Comparison of ENCODE assay signal across 13 cellular contexts in the genomic region with DNA sequence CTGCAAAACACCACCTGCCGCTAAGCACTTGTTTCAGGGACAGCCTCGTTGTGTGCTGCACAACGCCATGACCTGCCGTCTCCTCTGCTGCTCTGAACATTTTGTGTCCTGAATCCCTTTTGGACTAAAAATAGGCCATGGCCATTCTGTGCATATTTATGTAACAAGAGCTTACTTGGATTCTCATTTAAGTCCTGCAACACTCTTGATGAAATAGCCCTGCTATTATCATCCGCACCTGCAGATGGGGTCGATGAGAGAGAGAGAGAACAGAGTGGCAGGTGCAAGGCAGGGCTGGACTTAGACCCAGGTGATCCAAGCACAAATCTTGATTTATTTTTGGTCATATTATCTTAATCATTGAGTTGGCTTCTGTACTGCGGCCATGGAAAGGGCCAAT.
DNase-seq lines count a peak whose midpoint lies in the region; ATAC-seq, FAIRE-seq and TF ChIP-seq lines count a peak whose summit lies in the region.
"Had no signal": no experiment of that assay in that cellular context is flagged by ENCODE, and none has a peak within 500 bp of the region (broad histone marks: within the 10 kb centered on the region; RNA-seq: fewer than 3 reads in every experiment).

No MANE protein-coding gene starts in this region.

- BruUV-seq in Caco-2 (replicated peaks; lab: Mats Ljungman, UMichigan) (no TSS peak), HCT116 (replicated peaks; lab: Mats Ljungman, UMichigan) (no TSS peak)

- CTCF ChIA-PET in Caco-2 (lab: Charles Lee), result no interaction called here
- CTCF ChIA-PET in HCT116 (lab: Charles Lee), result interaction anchor here (1.0 kb wide), 1 partner anchor 20 kb away, joined by 4 read pairs; no protein-coding TSS in a partner anchor
- CTCF ChIA-PET in activated CD8-positive, alpha-beta T cell treated with anti-CD3 and anti-CD28 coated beads, Interleukin-2, amount 10 ng/mL, durations not matched to agents 7 days and 5 days (lab: Charles Lee), result interaction anchor here (0.6 to 1.2 kb wide), 3 partner anchors 13 to 320 kb away, joined by 3 read pairs; no protein-coding TSS in a partner anchor

- no peaks in the 10 kb centered on the region for H3K27me3 ChIP-seq in Caco-2 (replicated peaks; ENCODE audit: control insufficient read depth, insufficient read depth, low read length)
- H3K27me3 ChIP-seq in HCT116 (ENCODE audit: insufficient read depth, low read length), result peaks cover 61% of the 10 kb centered on the region
- no peaks in the 10 kb centered on the region for H3K27me3 ChIP-seq in kidney epithelial cell (ENCODE audit: control insufficient read depth, insufficient read depth, low read length)
- H3K27me3 ChIP-seq in Karpas-422 (ENCODE audit: low read length), result no peaks in the 10 kb centered on the region
- H3K27me3 ChIP-seq: BLaER1 treated with 17β-estradiol and CSF1 and Interleukin-3, amounts not matched to agents 10 nM and 100 nM had no signal

- TF ChIP-seq RAD21 in HCT116 (IDR thresholded peaks at IDR 0.05; ENCODE audit: low read depth), result peak; percentile 40; the same call in 1 of the 2 replicates

- no peaks in the 10 kb centered on the region for H3K9me3 Mint-ChIP-seq in Caco-2 (ENCODE audit: unreplicated experiment)
- H3K9me3 Mint-ChIP-seq in activated CD8-positive, alpha-beta T cell treated with anti-CD3 and anti-CD28 coated beads, Interleukin-2, amount 10 ng/mL, durations not matched to agents 7 days and 5 days (ENCODE audit: insufficient read depth), result no peaks in the 10 kb centered on the region

- H3K4me2 ChIP-seq in HCT116 (ENCODE audit: low read length) (no peak overlapping the region), Karpas-422 (ENCODE audit: low read depth, low read length, poor library complexity, severe bottlenecking) (no peak overlapping the region)
- H3K4me2 ChIP-seq: BLaER1 treated with 17β-estradiol and CSF1 and Interleukin-3, amounts not matched to agents 10 nM and 100 nM had no signal

- TF ChIP-seq POLR2A in HCT116 (IDR thresholded peaks at IDR 0.05; ENCODE audit: borderline replicate concordance, extremely low read depth, insufficient read depth, insufficient read length), result no peak

- H3K27ac Mint-ChIP-seq in Caco-2 (ENCODE audit: unreplicated experiment), result no peak overlapping the region
- no peak overlapping the region for H3K27ac Mint-ChIP-seq in activated CD8-positive, alpha-beta T cell treated with anti-CD3 and anti-CD28 coated beads, Interleukin-2, amount 10 ng/mL, durations not matched to agents 7 days and 5 days

- POLR2A ChIA-PET in Caco-2 (lab: Charles Lee) (no interaction called here), HCT116 (lab: Charles Lee) (no interaction called here)
- POLR2A ChIA-PET in activated CD8-positive, alpha-beta T cell treated with anti-CD3 and anti-CD28 coated beads, Interleukin-2, amount 10 ng/mL, durations not matched to agents 7 days and 5 days (lab: Charles Lee), result no interaction called here

- intact Hi-C loops in Caco-2 (cut with micrococcal nuclease; ENCODE audit: unreplicated experiment), result no loop called here
- intact Hi-C loops in HCT116 (cut with micrococcal nuclease), result loop anchor here (10.0 kb wide), 1 partner anchor 714 kb away; a partner anchor contains a TSS
- intact Hi-C loops in kidney (cut with DNase I), result no loop called here

- no peaks in the 10 kb centered on the region for H3K36me3 Mint-ChIP-seq in Caco-2 (ENCODE audit: insufficient read depth, unreplicated experiment)
- H3K36me3 Mint-ChIP-seq in activated CD8-positive, alpha-beta T cell treated with anti-CD3 and anti-CD28 coated beads, Interleukin-2, amount 10 ng/mL, durations not matched to agents 7 days and 5 days (ENCODE audit: low read depth), result no peaks in the 10 kb centered on the region

- no peak overlapping the region for H3K4me3 ChIP-seq in Caco-2 (ENCODE audit: low read depth, low read length)
- no peak overlapping the region for H3K4me3 ChIP-seq in HCT116 (replicated peaks in 1 of 2; ENCODE audit: low read depth in 1 of 2, low read length in 2 of 2)
- H3K4me3 ChIP-seq in kidney epithelial cell (ENCODE audit: low read depth, low read length), result no peak overlapping the region
- no peak overlapping the region for H3K4me3 ChIP-seq in kidney (ENCODE audit: low read length in 2 of 2)
- H3K4me3 ChIP-seq in Karpas-422 (ENCODE audit: low read length), result no peak overlapping the region
- H3K4me3 ChIP-seq: BLaER1 treated with 17β-estradiol and CSF1 and Interleukin-3, amounts not matched to agents 10 nM and 100 nM; skin epidermis had no signal

- H3K36me3 ChIP-seq in Caco-2 (ENCODE audit: control insufficient read depth, insufficient read depth, low read length), result no peaks in the 10 kb centered on the region
- H3K36me3 ChIP-seq in HCT116 (ENCODE audit: control insufficient read depth in 1 of 2, insufficient read depth in 2 of 2, low read length in 2 of 2), result no peaks in the 10 kb centered on the region
- H3K36me3 ChIP-seq in kidney epithelial cell (ENCODE audit: control insufficient read depth, insufficient read depth, low read length), result no peaks in the 10 kb centered on the region
- H3K36me3 ChIP-seq in kidney (ENCODE audit: control insufficient read depth in 1 of 2, insufficient read depth in 2 of 2, low read length in 2 of 2), result no peaks in the 10 kb centered on the region
- H3K36me3 ChIP-seq in Karpas-422 (ENCODE audit: insufficient read depth, low read length), result no peaks in the 10 kb centered on the region
- H3K36me3 ChIP-seq: BLaER1 treated with 17β-estradiol and CSF1 and Interleukin-3, amounts not matched to agents 10 nM and 100 nM had no signal

- H3K27ac ChIP-seq in HCT116 (ENCODE audit: low read depth, low read length), result no peak overlapping the region
- H3K27ac ChIP-seq in kidney (ENCODE audit: low read depth in 2 of 2, low read length in 2 of 2), result no peak overlapping the region
- no peak overlapping the region for H3K27ac ChIP-seq in Karpas-422 (ENCODE audit: low read length)
- H3K27ac ChIP-seq: BLaER1 treated with 17β-estradiol and CSF1 and Interleukin-3, amounts not matched to agents 10 nM and 100 nM; skin epidermis had no signal

- no peaks in the 10 kb centered on the region for H3K4me1 ChIP-seq in Caco-2
- H3K4me1 ChIP-seq in HCT116 (ENCODE audit: control insufficient read depth in 1 of 2, insufficient read depth in 2 of 2, low read length in 2 of 2), result no peaks in the 10 kb centered on the region
- no peaks in the 10 kb centered on the region for H3K4me1 ChIP-seq in kidney (ENCODE audit: control insufficient read depth in 1 of 2, insufficient read depth in 1 of 2, low read depth in 1 of 2, low read length in 2 of 2)
- no peaks in the 10 kb centered on the region for H3K4me1 ChIP-seq in Karpas-422 (ENCODE audit: low read length)
- H3K4me1 ChIP-seq: BLaER1 treated with 17β-estradiol and CSF1 and Interleukin-3, amounts not matched to agents 10 nM and 100 nM had no signal

- ATAC-seq in HCT116, result peak; percentile 80
- ATAC-seq in activated CD8-positive, alpha-beta T cell treated with anti-CD3 and anti-CD28 coated beads, Interleukin-2, amount 10 ng/mL, durations not matched to agents 7 days and 5 days, result no peak
- ATAC-seq in HG02798 (IDR thresholded peaks at IDR 0.05; ENCODE audit: poor library complexity, unreplicated experiment), result no peak

- H3K79me2 ChIP-seq in HCT116 (ENCODE audit: insufficient read depth, low read length), result no peaks in the 10 kb centered on the region
- no peaks in the 10 kb centered on the region for H3K79me2 ChIP-seq in Karpas-422 (ENCODE audit: low read length)

- H3K9me2 ChIP-seq in HCT116 (ENCODE audit: insufficient read depth), result no peaks in the 10 kb centered on the region
- H3K9me2 ChIP-seq in Karpas-422 (replicated peaks; ENCODE audit: insufficient read depth, low read length), result no peaks in the 10 kb centered on the region

- H3K9ac ChIP-seq in HCT116 (ENCODE audit: low read length) (no peak overlapping the region), kidney (ENCODE audit: low read length in 2 of 2) (no peak overlapping the region), Karpas-422 (ENCODE audit: low read length) (no peak overlapping the region)
- H3K9ac ChIP-seq: BLaER1 treated with 17β-estradiol and CSF1 and Interleukin-3, amounts not matched to agents 10 nM and 100 nM had no signal

- FAIRE-seq in kidney (lab: Jason Lieb, UNC), result no peak

- RAD21 ChIA-PET in HCT116 (lab: Charles Lee; ENCODE audit: low non-redundant PET in 1 of 2, low total read pairs in 2 of 2, uncharacterized antibody in 2 of 2, unreplicated experiment in 2 of 2), result no interaction called here

- peak in 1 of 2 experiments; percentile 10 for DNase-seq in Caco-2
- no peak for DNase-seq in HCT116 (ENCODE audit: low read depth, low spot score)
- peak; percentile 26 for DNase-seq in activated CD8-positive, alpha-beta T cell treated with anti-CD3 and anti-CD28 coated beads, Interleukin-2, amount 10 ng/mL, durations not matched to agents 7 days and 5 days
- DNase-seq in kidney epithelial cell (ENCODE audit: low read depth), result no peak
- no peak for DNase-seq in GF-D8 (lab: John Stamatoyannopoulos, UW)
- no peak for DNase-seq in kidney
- DNase-seq in Karpas-422, result no peak
- DNase-seq: aorta; effector CD4-positive, alpha-beta T cell; GDM1 had no signal

- TF ChIP-seq CTCF in Caco-2 (IDR thresholded peaks at IDR 0.05; ENCODE audit: insufficient read depth in 1 of 2, low read depth in 1 of 2, low read length in 1 of 2, severe bottlenecking in 1 of 2, unreplicated experiment in 1 of 2), result peak; percentile 13 to 29
- peak; percentile 14 to 30 (median 28); a peak in 4 of 6 replicates for TF ChIP-seq CTCF in HCT116 (IDR thresholded peaks at IDR 0.05 in 2 of 3, conservative IDR thresholded peaks at IDR 0.05 in 1 of 3; ENCODE audit: borderline replicate concordance in 1 of 3, insufficient read depth in 1 of 3, low read depth in 2 of 3, low read length in 2 of 3)
- TF ChIP-seq CTCF in kidney epithelial cell (IDR thresholded peaks at IDR 0.05; ENCODE audit: insufficient read depth, low read length, poor library complexity, severe bottlenecking), result peak; percentile 25
- TF ChIP-seq CTCF in kidney (IDR thresholded peaks at IDR 0.05; ENCODE audit: borderline replicate concordance, extremely low read depth, insufficient read depth), result no peak

- H3K27me3 Mint-ChIP-seq in Caco-2 (ENCODE audit: insufficient read depth, unreplicated experiment), result peaks cover 19% of the 10 kb centered on the region
- H3K27me3 Mint-ChIP-seq in activated CD8-positive, alpha-beta T cell treated with anti-CD3 and anti-CD28 coated beads, Interleukin-2, amount 10 ng/mL, durations not matched to agents 7 days and 5 days (ENCODE audit: low read depth), result peaks cover 24% of the 10 kb centered on the region

- H3K4me1 Mint-ChIP-seq in Caco-2 (ENCODE audit: low read depth, unreplicated experiment), result no peaks in the 10 kb centered on the region
- no peaks in the 10 kb centered on the region for H3K4me1 Mint-ChIP-seq in activated CD8-positive, alpha-beta T cell treated with anti-CD3 and anti-CD28 coated beads, Interleukin-2, amount 10 ng/mL, durations not matched to agents 7 days and 5 days (ENCODE audit: low read depth)

- H3K4me3 Mint-ChIP-seq in Caco-2 (ENCODE audit: unreplicated experiment), result no peak overlapping the region
- no peak overlapping the region for H3K4me3 Mint-ChIP-seq in activated CD8-positive, alpha-beta T cell treated with anti-CD3 and anti-CD28 coated beads, Interleukin-2, amount 10 ng/mL, durations not matched to agents 7 days and 5 days

- H4K20me1 ChIP-seq in HCT116 (ENCODE audit: insufficient read depth) (no peaks in the 10 kb centered on the region), Karpas-422 (ENCODE audit: insufficient read depth, low read depth, low read length) (no peaks in the 10 kb centered on the region)
- H4K20me1 ChIP-seq: BLaER1 treated with 17β-estradiol and CSF1 and Interleukin-3, amounts not matched to agents 10 nM and 100 nM had no signal

- H3K9me3 ChIP-seq in Caco-2 (no peaks in the 10 kb centered on the region), HCT116 (ENCODE audit: control insufficient read depth in 1 of 2, insufficient read depth in 1 of 2, low read depth in 1 of 2, low read length in 2 of 2) (no peaks in the 10 kb centered on the region), kidney (ENCODE audit: control insufficient read depth in 1 of 2, low read length in 2 of 2) (no peaks in the 10 kb centered on the region), Karpas-422 (ENCODE audit: low read length) (no peaks in the 10 kb centered on the region)
- H3K9me3 ChIP-seq: BLaER1 treated with 17β-estradiol and CSF1 and Interleukin-3, amounts not matched to agents 10 nM and 100 nM had no signal

- no peak overlapping the region for H2AFZ ChIP-seq in HCT116 (ENCODE audit: low read depth, low read length, poor library complexity, severe bottlenecking)
- no peak overlapping the region for H2AFZ ChIP-seq in Karpas-422 (ENCODE audit: low read length)
